In the genomic region with DNA sequence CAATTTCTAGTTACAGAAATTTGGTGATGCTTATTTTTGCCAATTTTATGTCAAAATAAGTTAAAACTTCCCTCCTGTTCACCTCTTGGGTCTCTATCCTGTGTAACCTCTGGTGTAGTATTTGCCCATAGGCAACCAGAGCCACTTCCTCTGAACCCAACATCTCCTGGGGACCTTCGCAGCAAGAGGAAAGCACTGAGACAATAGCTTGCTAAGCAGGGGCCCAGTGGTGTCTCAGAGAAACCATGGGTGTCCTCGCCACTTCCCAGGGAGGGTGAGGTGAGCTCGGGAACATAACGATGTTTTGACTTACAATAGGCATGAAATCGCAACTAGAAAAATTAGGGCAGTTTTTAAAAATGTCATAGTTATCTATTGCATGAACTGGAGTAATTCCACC, we compare ENCODE assay signal across 15 cellular contexts. TPM values are rescaled to one million over a fixed set of nuclear protein-coding genes. Genes with fewer than 3 reads are reported as not detected.
DNase-seq lines count a peak whose midpoint lies in the region; ATAC-seq and TF ChIP-seq lines count a peak whose summit lies in the region.
"Had no signal": no experiment of that assay in that cellular context is flagged by ENCODE, and none has a peak within 500 bp of the region (broad histone marks: within the 10 kb centered on the region; RNA-seq: fewer than 3 reads in every experiment).

No MANE protein-coding gene starts in this region.

- H3K36me3 ChIP-seq in A673 (ENCODE audit: insufficient read depth, low read length, poor library complexity, severe bottlenecking) (no peaks in the 10 kb centered on the region), H7 (replicated peaks; ENCODE audit: control insufficient read depth, insufficient read depth, low read length) (no peaks in the 10 kb centered on the region), gastroesophageal sphincter (peaks cover 0 to 54% of the 10 kb centered on the region in 2 donors)

- H3K27ac ChIP-seq in A673 (ENCODE audit: low read depth, low read length, poor library complexity, severe bottlenecking): no peak overlapping the region
- H3K27ac ChIP-seq in gastroesophageal sphincter: peak overlapping the region in 3 of 4 donors; percentile 4 to 44 (median 29)

- DNase-seq in activated T-cell treated with anti-CD3 and anti-CD28 coated beads, Interleukin-2, amount 50 U/mL, for 24 hours: no peak
- DNase-seq in activated T-cell treated with anti-CD3 and anti-CD28 coated beads, Interleukin-2, amount 50 U/mL, for 72 hours: no peak
- DNase-seq in A673 (ENCODE audit: low spot score) (peak; percentile 46), H7 (peak; percentile 43), mesenteric fat pad (ENCODE audit: low spot score) (no peak), HuH-7.5 (ENCODE audit: low spot score) (no peak), GM19240 (ENCODE audit: insufficient read length, low spot score) (no peak)
- DNase-seq: C1 segment of cervical spinal cord; CD4-positive, alpha-beta T cell; DMS79; H9 had no signal

- peaks cover 70% of the 10 kb centered on the region for H3K36me3 Mint-ChIP-seq in activated T-cell treated with anti-CD3 and anti-CD28 coated beads, Interleukin-2, amount 50 U/mL, for 24 hours (ENCODE audit: low read depth)
- H3K36me3 Mint-ChIP-seq in activated T-cell treated with anti-CD3 and anti-CD28 coated beads, Interleukin-2, amount 50 U/mL, for 72 hours (ENCODE audit: insufficient read depth in 2 of 2): peaks cover 3 to 13% of the 10 kb centered on the region in 2 donors

- H3K9me3 ChIP-seq in A673 (ENCODE audit: low read depth, low read length, poor library complexity, severe bottlenecking) (no peaks in the 10 kb centered on the region), gastroesophageal sphincter (no peaks in the 10 kb centered on the region)

- no peak for TF ChIP-seq POLR2A in gastroesophageal sphincter (IDR thresholded peaks at IDR 0.05)

- H3K27ac Mint-ChIP-seq in activated T-cell treated with anti-CD3 and anti-CD28 coated beads, Interleukin-2, amount 50 U/mL, for 24 hours: peak overlapping the region; percentile 7
- H3K27ac Mint-ChIP-seq in activated T-cell treated with anti-CD3 and anti-CD28 coated beads, Interleukin-2, amount 50 U/mL, for 72 hours: no peak overlapping the region
- H3K27ac Mint-ChIP-seq: B cell; CD4-positive, alpha-beta T cell; H9 had no signal

- TF ChIP-seq CTCF in A673 (conservative IDR thresholded peaks at IDR 0.05; ENCODE audit: low read depth, low read length) (no peak), gastroesophageal sphincter (IDR thresholded peaks at IDR 0.05) (no peak)

- WGBS in gastroesophageal sphincter (ENCODE audit: low coverage in 1 of 2), 2 donors: 43 to 66% methylated on average over 3 to 4 of the region's 5 CpGs

- no TSS peak for BruUV-seq in A673 (replicated peaks; lab: Mats Ljungman, UMichigan)

- CTCF ChIA-PET in A673 (lab: Charles Lee): no interaction called here

- ATAC-seq in activated T-cell treated with anti-CD3 and anti-CD28 coated beads, Interleukin-2, amount 50 U/mL, for 72 hours (replicated peaks in 1 of 2): no peak
- peak; percentile 34 for ATAC-seq in gastroesophageal sphincter
- ATAC-seq: GM12878, HepG2 had no signal

- no peaks in the 10 kb centered on the region for H3K27me3 Mint-ChIP-seq in activated T-cell treated with anti-CD3 and anti-CD28 coated beads, Interleukin-2, amount 50 U/mL, for 24 hours
- H3K27me3 Mint-ChIP-seq in activated T-cell treated with anti-CD3 and anti-CD28 coated beads, Interleukin-2, amount 50 U/mL, for 72 hours (ENCODE audit: low read depth): no peaks in the 10 kb centered on the region
- H3K27me3 Mint-ChIP-seq: B cell; CD4-positive, alpha-beta T cell had no signal

- no peaks in the 10 kb centered on the region for H3K9me3 Mint-ChIP-seq in activated T-cell treated with anti-CD3 and anti-CD28 coated beads, Interleukin-2, amount 50 U/mL, for 24 hours
- no peaks in the 10 kb centered on the region for H3K9me3 Mint-ChIP-seq in activated T-cell treated with anti-CD3 and anti-CD28 coated beads, Interleukin-2, amount 50 U/mL, for 72 hours
- H3K9me3 Mint-ChIP-seq: CD4-positive, alpha-beta T cell; H9 had no signal

- POLR2A ChIA-PET in A673 (lab: Charles Lee; ENCODE audit: low non-redundant PET): no interaction called here

- H3K4me1 ChIP-seq in A673 (ENCODE audit: insufficient read depth, low read length, poor library complexity, severe bottlenecking) (peaks cover 5% of the 10 kb centered on the region), gastroesophageal sphincter (peaks cover 0 to 17% (median 0%) of the 10 kb centered on the region in 3 donors)

- no peak overlapping the region for H3K4me3 ChIP-seq in A673 (ENCODE audit: low read depth, low read length, poor library complexity, severe bottlenecking)
- no peak overlapping the region for H3K4me3 ChIP-seq in H7 (ENCODE audit: insufficient read depth, low read depth, low read length)
- no peak overlapping the region for H3K4me3 ChIP-seq in gastroesophageal sphincter
- H3K4me3 ChIP-seq: GM12878 had no signal

- no peaks in the 10 kb centered on the region for H3K4me1 Mint-ChIP-seq in activated T-cell treated with anti-CD3 and anti-CD28 coated beads, Interleukin-2, amount 50 U/mL, for 24 hours (ENCODE audit: low read depth)
- no peaks in the 10 kb centered on the region for H3K4me1 Mint-ChIP-seq in activated T-cell treated with anti-CD3 and anti-CD28 coated beads, Interleukin-2, amount 50 U/mL, for 72 hours (ENCODE audit: low read depth)

- H3K27me3 ChIP-seq in A673 (replicated peaks; ENCODE audit: insufficient read depth, low read depth, low read length, poor library complexity) (no peaks in the 10 kb centered on the region), H7 (ENCODE audit: control insufficient read depth, insufficient read depth, low read length) (no peaks in the 10 kb centered on the region), gastroesophageal sphincter (no peaks in the 10 kb centered on the region)

- intact Hi-C loops in A673 (cut with micrococcal nuclease; ENCODE audit: unreplicated experiment): no loop called here

- TF ChIP-seq EP300 in gastroesophageal sphincter (IDR thresholded peaks at IDR 0.05): no peak

- no peak overlapping the region for H3K4me3 Mint-ChIP-seq in activated T-cell treated with anti-CD3 and anti-CD28 coated beads, Interleukin-2, amount 50 U/mL, for 24 hours
- H3K4me3 Mint-ChIP-seq in activated T-cell treated with anti-CD3 and anti-CD28 coated beads, Interleukin-2, amount 50 U/mL, for 72 hours: no peak overlapping the region
- H3K4me3 Mint-ChIP-seq: B cell; CD4-positive, alpha-beta T cell had no signal

RNA-seq across cellular contexts. Expression of a gene that starts 56.4 kb away (rescaled TPM):
- 10 to 100 TPM; 20.7 to 23.7 TPM for total RNA-seq in activated T-cell treated with anti-CD3 and anti-CD28 coated beads, Interleukin-2, amount 50 U/mL, for 72 hours
- 40.3 and 41.7 TPM in 2 replicates for total RNA-seq in A673 (2021)
- total RNA-seq in H7 (2014; rRNA removed; shearing (Covaris generic)): 11.1 and 12.2 TPM in 2 replicates
- 10 to 100 TPM; 21.3 to 32.2 (median 23.1) TPM for total RNA-seq in gastroesophageal sphincter
- total RNA-seq in mesenteric fat pad: 57.4 TPM

Comparison
In these comparisons a context has a peak if more than half of its experiments do, and no peak if none do; other contexts are left out.
1. DNase-seq: peak in A673 (single experiment) and H7 (single experiment); none in activated T-cell treated with anti-CD3 and anti-CD28 coated beads, Interleukin-2, amount 50 U/mL, for 24 hours (single experiment), activated T-cell treated with anti-CD3 and anti-CD28 coated beads, Interleukin-2, amount 50 U/mL, for 72 hours (0 of 2), mesenteric fat pad (single experiment), HuH-7.5 (single experiment) and GM19240 (single experiment).